Comparison of ENCODE assay signal across 24 cellular contexts in genomic region chr3:172247525-172248274, GRCh38.
DNase-seq lines count a peak whose midpoint lies in the region; TF ChIP-seq lines count a peak whose summit lies in the region.
"Had no signal": no experiment of that assay in that cellular context is flagged by ENCODE, and none has a peak within 500 bp of the region (broad histone marks: within the 10 kb centered on the region; RNA-seq: fewer than 3 reads in every experiment).

No MANE protein-coding gene starts in this region.

- H3K27ac Mint-ChIP-seq in nephron progenitor cell = peak overlapping the region; percentile 70
- no peak overlapping the region for H3K27ac Mint-ChIP-seq in Caco-2 (ENCODE audit: unreplicated experiment)
- no peak overlapping the region for H3K27ac Mint-ChIP-seq in glutamatergic neuron (ENCODE audit: unreplicated experiment)
- H3K27ac Mint-ChIP-seq: IgD-negative memory B cell had no signal

- CTCF ChIA-PET in Caco-2 (lab: Charles Lee) = no interaction called here

- H3K36me3 Mint-ChIP-seq in nephron progenitor cell (ENCODE audit: low read depth) = peaks cover 55% of the 10 kb centered on the region
- peaks cover 27% of the 10 kb centered on the region for H3K36me3 Mint-ChIP-seq in Caco-2 (ENCODE audit: insufficient read depth, unreplicated experiment)
- peaks cover 11% of the 10 kb centered on the region for H3K36me3 Mint-ChIP-seq in glutamatergic neuron (ENCODE audit: unreplicated experiment)

- H3K27me3 ChIP-seq in ascending aorta (no peaks in the 10 kb centered on the region), Caco-2 (replicated peaks; ENCODE audit: control insufficient read depth, insufficient read depth, low read length) (no peaks in the 10 kb centered on the region)
- H3K27me3 ChIP-seq: adrenal gland; BLaER1 treated with 17β-estradiol and CSF1 and Interleukin-3, amounts not matched to agents 10 nM and 100 nM; testis had no signal

- H3K4me1 Mint-ChIP-seq in nephron progenitor cell (peaks cover 23% of the 10 kb centered on the region), Caco-2 (ENCODE audit: low read depth, unreplicated experiment) (no peaks in the 10 kb centered on the region), glutamatergic neuron (ENCODE audit: low read depth, unreplicated experiment) (no peaks in the 10 kb centered on the region)
- H3K4me1 Mint-ChIP-seq: IgD-negative memory B cell had no signal

- TF ChIP-seq CTCF in ascending aorta (IDR thresholded peaks at IDR 0.05) (no peak), nephron progenitor cell (IDR thresholded peaks at IDR 0.05) (no peak), Caco-2 (IDR thresholded peaks at IDR 0.05; ENCODE audit: insufficient read depth in 1 of 2, low read depth in 1 of 2, low read length in 1 of 2, severe bottlenecking in 1 of 2, unreplicated experiment in 1 of 2) (no peak), glutamatergic neuron (IDR thresholded peaks at IDR 0.05; ENCODE audit: partially characterized antibody, unreplicated experiment) (no peak)

- POLR2A ChIA-PET in Caco-2 (lab: Charles Lee) = no interaction called here

- H3K36me3 ChIP-seq in ascending aorta = peaks cover 2 to 7% of the 10 kb centered on the region in 2 donors
- no peaks in the 10 kb centered on the region for H3K36me3 ChIP-seq in Caco-2 (ENCODE audit: control insufficient read depth, insufficient read depth, low read length)

- H3K4me1 ChIP-seq in ascending aorta (peaks cover 0 to 25% of the 10 kb centered on the region in 2 donors), Caco-2 (no peaks in the 10 kb centered on the region)
- H3K4me1 ChIP-seq: testis had no signal

- intact Hi-C loops in ascending aorta (cut with DNase I) (no loop called here), Caco-2 (cut with micrococcal nuclease; ENCODE audit: unreplicated experiment) (no loop called here)

- no peaks in the 10 kb centered on the region for H3K9me3 ChIP-seq in ascending aorta
- H3K9me3 ChIP-seq in Caco-2 = no peaks in the 10 kb centered on the region
- H3K9me3 ChIP-seq: adrenal gland, testis had no signal

- peak; percentile 5 for DNase-seq in stimulated activated CD4-positive, alpha-beta T cell treated with anti-CD3 and anti-CD28 coated beads, Interleukin-15, amount 100 ng/mL, for 24 hours
- no peak for DNase-seq in stimulated activated CD4-positive, alpha-beta T cell treated with anti-CD3 and anti-CD28 coated beads, Interleukin-12 subunit alpha, Interleukin-12 subunit beta, amount 100 ng/mL, for 4 hours
- DNase-seq in ascending aorta (ENCODE audit: low spot score in 2 of 2) = no peak
- no peak for DNase-seq in nephron progenitor cell
- DNase-seq in 8988T = no peak
- DNase-seq in GM03348 (ENCODE audit: low spot score) = no peak
- DNase-seq in Caco-2 = no peak
- DNase-seq in glutamatergic neuron = no peak
- DNase-seq: activated CD4-positive, alpha-beta T cell treated with anti-CD3 and anti-CD28 coated beads, Interleukin-2, amount 50 U/mL, for 4 hours; activated CD8-positive, alpha-beta memory T cell treated with anti-CD3 and anti-CD28 coated beads, Interleukin-2, amount 50 U/mL, for 48 hours; activated effector memory CD4-positive, alpha-beta T cell treated with Interleukin-2 at 50 U/mL for 16 hours; adrenal gland; kidney glomerular epithelial cell; NCI-H1105 treated with DMSO at 0.1 percent for 48 hours; NCI-H2029 treated with DMSO at 0.1 percent for 48 hours; NCI-H226; NCI-H82; psoas muscle; stimulated activated CD4-positive, alpha-beta T cell treated with anti-CD3 and anti-CD28 coated beads, Interleukin-1b, Interleukin-23, amount 100 ng/mL, for 48 hours; T-helper 9 cell; testis had no signal

- H3K27me3 Mint-ChIP-seq in nephron progenitor cell (ENCODE audit: low read depth, poor library complexity) (no peaks in the 10 kb centered on the region), Caco-2 (ENCODE audit: insufficient read depth, unreplicated experiment) (no peaks in the 10 kb centered on the region), glutamatergic neuron (ENCODE audit: unreplicated experiment) (peaks cover 2% of the 10 kb centered on the region)
- H3K27me3 Mint-ChIP-seq: IgD-negative memory B cell had no signal

- H3K4me3 Mint-ChIP-seq in nephron progenitor cell (no peak overlapping the region), Caco-2 (ENCODE audit: unreplicated experiment) (no peak overlapping the region), glutamatergic neuron (ENCODE audit: unreplicated experiment) (no peak overlapping the region)
- H3K4me3 Mint-ChIP-seq: IgD-negative memory B cell had no signal

- H3K9me3 Mint-ChIP-seq in nephron progenitor cell (peaks cover 16% of the 10 kb centered on the region), Caco-2 (ENCODE audit: unreplicated experiment) (peaks cover 10% of the 10 kb centered on the region), glutamatergic neuron (ENCODE audit: unreplicated experiment) (peaks cover 3% of the 10 kb centered on the region)

- no peak overlapping the region for H3K4me3 ChIP-seq in ascending aorta
- no peak overlapping the region for H3K4me3 ChIP-seq in Caco-2 (ENCODE audit: low read depth, low read length)
- H3K4me3 ChIP-seq: adrenal gland; BLaER1 treated with 17β-estradiol and CSF1 and Interleukin-3, amounts not matched to agents 10 nM and 100 nM; coronary artery; psoas muscle; testis had no signal

- BruUV-seq in Caco-2 (replicated peaks; lab: Mats Ljungman, UMichigan) = no TSS peak

- H3K27ac ChIP-seq in ascending aorta = peak overlapping the region; percentile 22 to 67
- H3K27ac ChIP-seq: BLaER1 treated with 17β-estradiol and CSF1 and Interleukin-3, amounts not matched to agents 10 nM and 100 nM; coronary artery; psoas muscle; testis had no signal
